Comparison of ENCODE assay signal across 10 cellular contexts in genomic region chr6:49556429-49556837, GRCh38. TPM values are rescaled to one million over a fixed set of nuclear protein-coding genes. Genes with fewer than 3 reads are reported as not detected.
DNase-seq lines count a peak whose midpoint lies in the region; ATAC-seq, FAIRE-seq and TF ChIP-seq lines count a peak whose summit lies in the region.
"Had no signal": no experiment of that assay in that cellular context is flagged by ENCODE, and none has a peak within 500 bp of the region (broad histone marks: within the 10 kb centered on the region; RNA-seq: fewer than 3 reads in every experiment).

No MANE protein-coding gene starts in this region.

- H2AK5ac ChIP-seq in H9 (ENCODE audit: insufficient read length, low read length): no peak overlapping the region

- H4K20me1 ChIP-seq in astrocyte (ENCODE audit: insufficient read depth, low read length): no peaks in the 10 kb centered on the region
- no peaks in the 10 kb centered on the region for H4K20me1 ChIP-seq in H9 (ENCODE audit: control insufficient read depth, insufficient read depth, insufficient read length)

- no peak for TF ChIP-seq CTCF in astrocyte (IDR thresholded peaks at IDR 0.05; ENCODE audit: insufficient read depth, low read depth, low read length)
- TF ChIP-seq CTCF in H9 (conservative IDR thresholded peaks at IDR 0.05): no peak

- H3T11ph ChIP-seq in H9 (ENCODE audit: low read length): no peak overlapping the region

- peak; percentile 46 for ATAC-seq in GM18520 (IDR thresholded peaks at IDR 0.05; ENCODE audit: unreplicated experiment)
- ATAC-seq in HG03342 (IDR thresholded peaks at IDR 0.05; ENCODE audit: unreplicated experiment): no peak
- ATAC-seq in GM21717 (IDR thresholded peaks at IDR 0.05; ENCODE audit: unreplicated experiment): no peak

- no peaks in the 10 kb centered on the region for H3K23me2 ChIP-seq in H9 (ENCODE audit: insufficient read length, low read depth, low read length, poor library complexity, severe bottlenecking)

- peaks cover 20% of the 10 kb centered on the region for H3K79me2 ChIP-seq in astrocyte (ENCODE audit: insufficient read depth, low read length)
- no peaks in the 10 kb centered on the region for H3K79me2 ChIP-seq in H9 (ENCODE audit: insufficient read depth, low read length)

- no peak overlapping the region for H2BK5ac ChIP-seq in H9 (ENCODE audit: insufficient read length, low read length)

- no peak overlapping the region for H2BK12ac ChIP-seq in H9 (ENCODE audit: insufficient read length, low read depth, low read length)

- no peaks in the 10 kb centered on the region for H3K79me1 ChIP-seq in H9 (ENCODE audit: insufficient read depth, low read depth, low read length, poor library complexity, severe bottlenecking)

- no peak overlapping the region for H2AFZ ChIP-seq in astrocyte (ENCODE audit: low read depth, low read length)
- no peak overlapping the region for H2AFZ ChIP-seq in H9 (ENCODE audit: low read length)

- no peak overlapping the region for H3K4ac ChIP-seq in H9 (ENCODE audit: low read depth, low read length)

- H3K27me3 ChIP-seq in astrocyte (ENCODE audit: insufficient read depth, low read length): no peaks in the 10 kb centered on the region
- no peaks in the 10 kb centered on the region for H3K27me3 ChIP-seq in mucosa of rectum (ENCODE audit: control insufficient read depth in 2 of 2, insufficient read depth in 2 of 2, low read length in 2 of 2)
- H3K27me3 ChIP-seq in H9 (ENCODE audit: insufficient read depth, low read length): peaks cover 17% of the 10 kb centered on the region

- H3K27ac ChIP-seq in astrocyte (ENCODE audit: low read depth, low read length) (peak overlapping the region; percentile 20), mucosa of rectum (ENCODE audit: low read depth in 2 of 2, low read length in 2 of 2) (peak overlapping the region; percentile 49 to 74), H9 (ENCODE audit: insufficient read length, low read depth, low read length) (no peak overlapping the region)
- H3K27ac ChIP-seq: SJSA1 had no signal

- no peak overlapping the region for H3K23ac ChIP-seq in H9 (ENCODE audit: insufficient read length, low read depth, low read length)

- H3K36me3 Mint-ChIP-seq in astrocyte (ENCODE audit: low read depth, unreplicated experiment): no peaks in the 10 kb centered on the region
- peaks cover 14 to 65% (median 65%) of the 10 kb centered on the region in 3 experiments for H3K36me3 Mint-ChIP-seq in H9 (ENCODE audit: insufficient read depth in 1 of 3, low read depth in 3 of 3)

- H3K4me1 ChIP-seq in astrocyte (ENCODE audit: insufficient read depth, low read length): peaks cover 17% of the 10 kb centered on the region
- H3K4me1 ChIP-seq in mucosa of rectum (ENCODE audit: control insufficient read depth in 2 of 2, insufficient read depth in 2 of 2, low read length in 2 of 2): peaks cover 0 to 8% of the 10 kb centered on the region in 2 donors
- H3K4me1 ChIP-seq in H9 (ENCODE audit: insufficient read depth, low read length): peaks cover 6% of the 10 kb centered on the region; the same call in 1 of the 2 replicates

- H2BK15ac ChIP-seq in H9 (ENCODE audit: low read depth, low read length): no peak overlapping the region

- H3K9ac ChIP-seq in astrocyte (ENCODE audit: low read length) (no peak overlapping the region), mucosa of rectum (ENCODE audit: low read depth in 1 of 2, low read length in 2 of 2) (no peak overlapping the region), H9 (ENCODE audit: extremely low read depth, insufficient read length, low read length) (no peak overlapping the region)

- H3K4me3 ChIP-seq in astrocyte (ENCODE audit: insufficient read depth, low read depth, low read length) (no peak overlapping the region), mucosa of rectum (ENCODE audit: low read length in 2 of 2) (no peak overlapping the region)
- H3K4me3 ChIP-seq: SJSA1 had no signal

- H3K27ac Mint-ChIP-seq in astrocyte (ENCODE audit: unreplicated experiment): no peak overlapping the region
- no peak overlapping the region for H3K27ac Mint-ChIP-seq in H9

- H2BK20ac ChIP-seq in H9 (ENCODE audit: low read depth, low read length, poor library complexity, severe bottlenecking): no peak overlapping the region

- H3K4me3 Mint-ChIP-seq in astrocyte (ENCODE audit: unreplicated experiment): no peak overlapping the region
- peak overlapping the region in 1 of 2 experiments; percentile 8; a peak in 1 of 5 replicates for H3K4me3 Mint-ChIP-seq in H9

- H3K9me3 ChIP-seq in astrocyte (ENCODE audit: insufficient read depth, low read depth, low read length) (no peaks in the 10 kb centered on the region), mucosa of rectum (ENCODE audit: control insufficient read depth in 2 of 2, low read length in 2 of 2) (no peaks in the 10 kb centered on the region), H9 (ENCODE audit: control insufficient read depth, low read depth, low read length) (no peaks in the 10 kb centered on the region)
- H3K9me3 ChIP-seq: SJSA1 had no signal

- FAIRE-seq in astrocyte (lab: Jason Lieb, UNC): no peak

- no peak overlapping the region for H2BK120ac ChIP-seq in H9 (ENCODE audit: low read depth, low read length, poor library complexity, severe bottlenecking)

- H3K27me3 Mint-ChIP-seq in astrocyte (ENCODE audit: low read depth, unreplicated experiment): peaks cover 1% of the 10 kb centered on the region
- peaks cover 88% of the 10 kb centered on the region for H3K27me3 Mint-ChIP-seq in H9 (ENCODE audit: low read depth)

- no peak overlapping the region for H3K56ac ChIP-seq in H9 (ENCODE audit: insufficient read length, low read depth, low read length)

- H3K18ac ChIP-seq in H9 (ENCODE audit: insufficient read length, low read depth, low read length): no peak overlapping the region

- H3K4me1 Mint-ChIP-seq in astrocyte (ENCODE audit: low read depth, unreplicated experiment) (peaks cover 5% of the 10 kb centered on the region), H9 (peaks cover 39 to 51% of the 10 kb centered on the region in 2 experiments)

- H3K4me2 ChIP-seq in astrocyte (ENCODE audit: low read length) (peak overlapping the region; percentile 19), H9 (ENCODE audit: insufficient read depth, insufficient read length, low read length) (no peak overlapping the region)

- no peak overlapping the region for H4K91ac ChIP-seq in H9 (ENCODE audit: insufficient read length, low read depth, low read length)

- no peak overlapping the region for H3K14ac ChIP-seq in H9 (ENCODE audit: insufficient read depth, low read length)

- no peak overlapping the region for H4K8ac ChIP-seq in H9 (replicated peaks; ENCODE audit: insufficient read length, low read depth, low read length)

- peak; percentile 73 for DNase-seq in NCI-H1105 treated with DMSO at 0.1 percent for 48 hours (lab: John Stamatoyannopoulos, UW)
- DNase-seq in astrocyte (ENCODE audit: low read depth): peak; percentile 88
- DNase-seq in medulla oblongata (ENCODE audit: extremely low spot score): no peak
- DNase-seq in H9: no peak
- DNase-seq: right cardiac atrium had no signal

- H4K5ac ChIP-seq in H9 (ENCODE audit: insufficient read length, low read depth, low read length): no peak overlapping the region

- no peaks in the 10 kb centered on the region for H3K36me3 ChIP-seq in astrocyte (ENCODE audit: insufficient read depth, low read length)
- no peaks in the 10 kb centered on the region for H3K36me3 ChIP-seq in mucosa of rectum (ENCODE audit: control insufficient read depth in 2 of 2, insufficient read depth in 2 of 2, low read length in 2 of 2)
- H3K36me3 ChIP-seq: SJSA1 had no signal

- H3K9me3 Mint-ChIP-seq in astrocyte (ENCODE audit: unreplicated experiment): no peaks in the 10 kb centered on the region
- H3K9me3 Mint-ChIP-seq in H9: no peaks in the 10 kb centered on the region; a peak in 1 of 5 replicates

RNA-seq across cellular contexts. Expression of gene C6orf141, which starts 6.0 kb away (rescaled TPM):
- 0.55 and 4.6 TPM in 2 replicates for total RNA-seq in astrocyte
- 35.9 and 40.1 TPM in 2 replicates for total RNA-seq in H9 (2021)
- total RNA-seq: SJSA1 had no signal

RNA-seq across cellular contexts. Expression of gene GLYATL3, which starts 56.7 kb away (rescaled TPM):
- total RNA-seq in astrocyte (not detected in 2 replicates), H9 (2021) (not detected in 2 replicates)
- total RNA-seq: right cardiac atrium, SJSA1 had no signal

Comparison
In these comparisons a context has a peak if more than half of its experiments do, and no peak if none do; other contexts are left out.
1. DNase-seq: peak in NCI-H1105 treated with DMSO at 0.1 percent for 48 hours (single experiment) and astrocyte (single experiment); none in medulla oblongata (single experiment) and H9 (single experiment).